1 cellular context compared by ENCODE assay signal in the genomic region with DNA sequence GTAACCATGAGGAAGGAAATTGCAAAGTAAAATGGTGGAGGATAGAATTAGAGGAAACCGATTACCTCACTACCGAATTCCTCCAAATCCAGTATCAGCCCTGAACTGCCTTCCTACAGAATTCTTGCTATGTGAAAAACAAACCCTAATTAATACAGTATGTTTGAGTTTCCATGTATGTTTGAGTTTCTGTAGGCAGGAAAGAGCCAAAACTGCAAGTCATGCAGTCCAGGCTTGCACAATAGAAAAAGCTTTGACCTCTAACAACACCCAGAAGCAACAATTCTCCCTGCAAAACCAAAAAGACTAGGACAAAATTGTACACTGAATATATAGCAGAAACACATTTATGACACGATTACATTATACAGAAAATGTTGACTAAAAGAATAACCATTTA.
A peak's percentile ranks its signal among the peaks of the same experiment; 100 is the strongest.
TF ChIP-seq lines count a peak whose summit lies in the region.

No MANE protein-coding gene starts in this region.

TF ChIP-seq in IMR-90, 13 proteins besides CTCF, POLR2A, EP300 and RAD21:
- TF ChIP-seq FOS (IDR thresholded peaks at IDR 0.05; ENCODE audit: low read depth, low read length) (no peak), SMC3 (IDR thresholded peaks at IDR 0.05; ENCODE audit: low read depth, low read length) (no peak), BHLHE40 (IDR thresholded peaks at IDR 0.05; ENCODE audit: low read depth, low read length) (no peak), RFX5 (IDR thresholded peaks at IDR 0.05; ENCODE audit: low read depth, low read length) (no peak), MAZ (IDR thresholded peaks at IDR 0.05; ENCODE audit: borderline replicate concordance, low read depth, low read length) (no peak), MXI1 (IDR thresholded peaks at IDR 0.05; ENCODE audit: borderline replicate concordance, low read depth, low read length) (no peak), NFE2L2 (IDR thresholded peaks at IDR 0.05; ENCODE audit: low read depth, low read length) (peak; percentile 95), CEBPB (IDR thresholded peaks at IDR 0.05; ENCODE audit: low read depth, low read length) (peak; percentile 50; the same call in 1 of the 2 replicates), CHD1 (IDR thresholded peaks at IDR 0.05; ENCODE audit: low read depth, low read length) (no peak), MAFK (IDR thresholded peaks at IDR 0.05; ENCODE audit: low read depth, low read length) (no peak), RCOR1 (IDR thresholded peaks at IDR 0.05; ENCODE audit: insufficient replicate concordance, low read length) (no peak)
- TF ChIP-seq, protein P1, sequence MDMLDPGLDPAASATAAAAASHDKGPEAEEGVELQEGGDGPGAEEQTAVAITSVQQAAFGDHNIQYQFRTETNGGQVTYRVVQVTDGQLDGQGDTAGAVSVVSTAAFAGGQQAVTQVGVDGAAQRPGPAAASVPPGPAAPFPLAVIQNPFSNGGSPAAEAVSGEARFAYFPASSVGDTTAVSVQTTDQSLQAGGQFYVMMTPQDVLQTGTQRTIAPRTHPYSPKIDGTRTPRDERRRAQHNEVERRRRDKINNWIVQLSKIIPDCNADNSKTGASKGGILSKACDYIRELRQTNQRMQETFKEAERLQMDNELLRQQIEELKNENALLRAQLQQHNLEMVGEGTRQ (IDR thresholded peaks at IDR 0.05; ENCODE audit: low read depth, low read length), result no peak
- TF ChIP-seq, protein P2, sequence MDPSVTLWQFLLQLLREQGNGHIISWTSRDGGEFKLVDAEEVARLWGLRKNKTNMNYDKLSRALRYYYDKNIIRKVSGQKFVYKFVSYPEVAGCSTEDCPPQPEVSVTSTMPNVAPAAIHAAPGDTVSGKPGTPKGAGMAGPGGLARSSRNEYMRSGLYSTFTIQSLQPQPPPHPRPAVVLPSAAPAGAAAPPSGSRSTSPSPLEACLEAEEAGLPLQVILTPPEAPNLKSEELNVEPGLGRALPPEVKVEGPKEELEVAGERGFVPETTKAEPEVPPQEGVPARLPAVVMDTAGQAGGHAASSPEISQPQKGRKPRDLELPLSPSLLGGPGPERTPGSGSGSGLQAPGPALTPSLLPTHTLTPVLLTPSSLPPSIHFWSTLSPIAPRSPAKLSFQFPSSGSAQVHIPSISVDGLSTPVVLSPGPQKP (IDR thresholded peaks at IDR 0.05; ENCODE audit: borderline replicate concordance, low read depth, low read length), result no peak
TF ChIP-seq in IMR-90: peak in this region for 2.
